1 cellular context compared by ENCODE assay signal in the genomic region with DNA sequence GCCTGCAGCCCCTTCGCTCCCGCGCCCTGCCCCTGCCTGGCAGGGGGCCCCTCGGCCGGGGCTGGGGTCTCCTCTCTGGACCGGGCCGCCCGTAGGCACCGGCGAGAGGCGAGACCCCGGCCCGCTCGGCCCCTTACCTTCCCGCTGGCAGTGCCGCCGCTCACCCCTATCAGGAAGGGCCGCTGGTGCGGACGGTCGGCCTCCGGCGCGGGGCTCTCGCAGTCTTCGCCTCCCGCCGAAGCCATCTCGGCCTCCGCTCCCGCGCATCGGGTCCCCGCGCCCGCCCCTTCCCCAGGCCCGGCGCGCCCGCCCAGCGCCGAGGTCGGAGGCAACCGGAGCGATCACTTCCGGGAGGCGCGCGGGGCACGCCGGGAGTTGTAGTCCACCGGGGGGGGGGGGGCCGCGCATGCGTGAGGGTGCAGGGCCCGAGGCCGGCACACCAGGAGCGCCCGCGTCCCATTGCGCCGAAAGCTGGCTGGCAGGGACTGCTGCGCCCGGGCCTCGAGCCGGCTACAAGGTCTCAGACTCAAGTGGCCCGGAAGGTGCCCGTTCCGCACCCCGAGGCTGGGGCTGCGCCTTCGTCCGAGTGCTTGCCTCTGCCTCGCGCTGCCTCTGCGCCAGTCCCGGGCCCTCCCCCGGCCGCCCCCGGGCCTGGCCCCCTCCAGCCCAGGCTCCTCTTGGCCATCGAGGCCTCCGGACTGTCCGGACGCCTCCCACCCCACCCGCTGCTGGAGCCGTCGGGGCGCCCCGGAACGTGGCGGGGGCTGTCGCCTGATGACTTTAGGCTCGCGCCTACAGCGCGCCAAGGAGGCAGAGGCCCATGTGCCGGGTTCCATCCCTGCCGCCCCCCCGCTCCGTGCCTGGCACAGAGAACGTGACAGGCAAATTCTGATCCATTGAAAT.
TF ChIP-seq lines count a peak whose summit lies in the region.

A gene (minus strand): TSS at position 334 of the 903 bp plus-strand sequence. CDS start 89 bp downstream, at position 245.

TF ChIP-seq in K562, 482 proteins besides CTCF, POLR2A, EP300 and RAD21 (continued from another document and continues in another):
- TF ChIP-seq, protein P1, sequence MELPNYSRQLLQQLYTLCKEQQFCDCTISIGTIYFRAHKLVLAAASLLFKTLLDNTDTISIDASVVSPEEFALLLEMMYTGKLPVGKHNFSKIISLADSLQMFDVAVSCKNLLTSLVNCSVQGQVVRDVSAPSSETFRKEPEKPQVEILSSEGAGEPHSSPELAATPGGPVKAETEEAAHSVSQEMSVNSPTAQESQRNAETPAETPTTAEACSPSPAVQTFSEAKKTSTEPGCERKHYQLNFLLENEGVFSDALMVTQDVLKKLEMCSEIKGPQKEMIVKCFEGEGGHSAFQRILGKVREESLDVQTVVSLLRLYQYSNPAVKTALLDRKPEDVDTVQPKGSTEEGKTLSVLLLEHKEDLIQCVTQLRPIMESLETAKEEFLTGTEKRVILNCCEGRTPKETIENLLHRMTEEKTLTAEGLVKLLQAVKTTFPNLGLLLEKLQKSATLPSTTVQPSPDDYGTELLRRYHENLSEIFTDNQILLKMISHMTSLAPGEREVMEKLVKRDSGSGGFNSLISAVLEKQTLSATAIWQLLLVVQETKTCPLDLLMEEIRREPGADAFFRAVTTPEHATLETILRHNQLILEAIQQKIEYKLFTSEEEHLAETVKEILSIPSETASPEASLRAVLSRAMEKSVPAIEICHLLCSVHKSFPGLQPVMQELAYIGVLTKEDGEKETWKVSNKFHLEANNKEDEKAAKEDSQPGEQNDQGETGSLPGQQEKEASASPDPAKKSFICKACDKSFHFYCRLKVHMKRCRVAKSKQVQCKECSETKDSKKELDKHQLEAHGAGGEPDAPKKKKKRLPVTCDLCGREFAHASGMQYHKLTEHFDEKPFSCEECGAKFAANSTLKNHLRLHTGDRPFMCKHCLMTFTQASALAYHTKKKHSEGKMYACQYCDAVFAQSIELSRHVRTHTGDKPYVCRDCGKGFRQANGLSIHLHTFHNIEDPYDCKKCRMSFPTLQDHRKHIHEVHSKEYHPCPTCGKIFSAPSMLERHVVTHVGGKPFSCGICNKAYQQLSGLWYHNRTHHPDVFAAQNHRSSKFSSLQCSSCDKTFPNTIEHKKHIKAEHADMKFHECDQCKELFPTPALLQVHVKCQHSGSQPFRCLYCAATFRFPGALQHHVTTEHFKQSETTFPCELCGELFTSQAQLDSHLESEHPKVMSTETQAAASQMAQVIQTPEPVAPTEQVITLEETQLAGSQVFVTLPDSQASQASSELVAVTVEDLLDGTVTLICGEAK (IDR thresholded peaks at IDR 0.05): peak; percentile 90
- TF ChIP-seq, protein P1 (CRISPR knock-in tag; IDR thresholded peaks at IDR 0.05): no peak
- TF ChIP-seq ZFX (CRISPR knock-in tag; IDR thresholded peaks at IDR 0.05): peak; percentile 90
- TF ChIP-seq MEIS2 (IDR thresholded peaks at IDR 0.05; ENCODE audit: partially characterized antibody): peak; percentile 65
- no peak for TF ChIP-seq BACH1 (tag; IDR thresholded peaks at IDR 0.05)
- peak; percentile 84 for TF ChIP-seq POLR2G (IDR thresholded peaks at IDR 0.05; ENCODE audit: low read depth, low read length)
- TF ChIP-seq, protein P2, sequence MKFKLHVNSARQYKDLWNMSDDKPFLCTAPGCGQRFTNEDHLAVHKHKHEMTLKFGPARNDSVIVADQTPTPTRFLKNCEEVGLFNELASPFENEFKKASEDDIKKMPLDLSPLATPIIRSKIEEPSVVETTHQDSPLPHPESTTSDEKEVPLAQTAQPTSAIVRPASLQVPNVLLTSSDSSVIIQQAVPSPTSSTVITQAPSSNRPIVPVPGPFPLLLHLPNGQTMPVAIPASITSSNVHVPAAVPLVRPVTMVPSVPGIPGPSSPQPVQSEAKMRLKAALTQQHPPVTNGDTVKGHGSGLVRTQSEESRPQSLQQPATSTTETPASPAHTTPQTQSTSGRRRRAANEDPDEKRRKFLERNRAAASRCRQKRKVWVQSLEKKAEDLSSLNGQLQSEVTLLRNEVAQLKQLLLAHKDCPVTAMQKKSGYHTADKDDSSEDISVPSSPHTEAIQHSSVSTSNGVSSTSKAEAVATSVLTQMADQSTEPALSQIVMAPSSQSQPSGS (CRISPR knock-in tag; IDR thresholded peaks at IDR 0.05): no peak
- no peak for TF ChIP-seq PTBP1 (IDR thresholded peaks at IDR 0.05; ENCODE audit: low read depth, low read length)
- peak; percentile 98 for TF ChIP-seq GABPA (tag; conservative IDR thresholded peaks at IDR 0.05; ENCODE audit: low read depth)
- TF ChIP-seq RBBP5 (IDR thresholded peaks at IDR 0.05; ENCODE audit: borderline replicate concordance, insufficient read depth, low read length, poor library complexity, severe bottlenecking): peak; percentile 63
- peak; percentile 80 for TF ChIP-seq RBFOX2 (IDR thresholded peaks at IDR 0.05; ENCODE audit: low read depth, low read length)
- TF ChIP-seq, protein P3, sequence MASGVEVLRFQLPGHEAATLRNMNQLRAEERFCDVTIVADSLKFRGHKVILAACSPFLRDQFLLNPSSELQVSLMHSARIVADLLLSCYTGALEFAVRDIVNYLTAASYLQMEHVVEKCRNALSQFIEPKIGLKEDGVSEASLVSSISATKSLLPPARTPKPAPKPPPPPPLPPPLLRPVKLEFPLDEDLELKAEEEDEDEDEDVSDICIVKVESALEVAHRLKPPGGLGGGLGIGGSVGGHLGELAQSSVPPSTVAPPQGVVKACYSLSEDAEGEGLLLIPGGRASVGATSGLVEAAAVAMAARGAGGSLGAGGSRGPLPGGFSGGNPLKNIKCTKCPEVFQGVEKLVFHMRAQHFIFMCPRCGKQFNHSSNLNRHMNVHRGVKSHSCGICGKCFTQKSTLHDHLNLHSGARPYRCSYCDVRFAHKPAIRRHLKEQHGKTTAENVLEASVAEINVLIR (CRISPR knock-in tag; IDR thresholded peaks at IDR 0.05): peak; percentile 20; the same call in 1 of the 2 replicates
- TF ChIP-seq ZNF766 (CRISPR knock-in tag; conservative IDR thresholded peaks at IDR 0.05): no peak
- TF ChIP-seq RBM15 (IDR thresholded peaks at IDR 0.05; ENCODE audit: insufficient read depth, low read length): no peak
- TF ChIP-seq HMGN3 (IDR thresholded peaks at IDR 0.05; ENCODE audit: borderline replicate concordance, extremely low read depth, insufficient read length, low read depth, low read length): peak; percentile 26
- TF ChIP-seq MYC (IDR thresholded peaks at IDR 0.05; ENCODE audit: low read depth, low read length): peak; percentile 34; the same call in 1 of the 2 replicates
- TF ChIP-seq MYC (CRISPR knock-in tag; IDR thresholded peaks at IDR 0.05; ENCODE audit: borderline replicate concordance, low read depth): no peak
- TF ChIP-seq GTF2F1 (IDR thresholded peaks at IDR 0.05; ENCODE audit: low read depth, low read length): no peak
- no peak for TF ChIP-seq SP2 (IDR thresholded peaks at IDR 0.05; ENCODE audit: extremely low read depth, low read depth, low read length, poor library complexity, severe bottlenecking)
- TF ChIP-seq L3MBTL2 (IDR thresholded peaks at IDR 0.05): peak; percentile 49; the same call in 1 of the 2 replicates
- TF ChIP-seq ZNF780A (CRISPR knock-in tag; IDR thresholded peaks at IDR 0.05): no peak
- TF ChIP-seq HSF4 (CRISPR knock-in tag; IDR thresholded peaks at IDR 0.05; ENCODE audit: borderline replicate concordance): no peak
- peak; percentile 91 for TF ChIP-seq ZNF143 (CRISPR knock-in tag; IDR thresholded peaks at IDR 0.05)
- TF ChIP-seq CXXC5 (CRISPR knock-in tag; IDR thresholded peaks at IDR 0.05): peak; percentile 81
- TF ChIP-seq HDAC8 (tag; IDR thresholded peaks at IDR 0.05): no peak
- no peak for TF ChIP-seq PTRF (tag; IDR thresholded peaks at IDR 0.05)
- TF ChIP-seq, protein P4, sequence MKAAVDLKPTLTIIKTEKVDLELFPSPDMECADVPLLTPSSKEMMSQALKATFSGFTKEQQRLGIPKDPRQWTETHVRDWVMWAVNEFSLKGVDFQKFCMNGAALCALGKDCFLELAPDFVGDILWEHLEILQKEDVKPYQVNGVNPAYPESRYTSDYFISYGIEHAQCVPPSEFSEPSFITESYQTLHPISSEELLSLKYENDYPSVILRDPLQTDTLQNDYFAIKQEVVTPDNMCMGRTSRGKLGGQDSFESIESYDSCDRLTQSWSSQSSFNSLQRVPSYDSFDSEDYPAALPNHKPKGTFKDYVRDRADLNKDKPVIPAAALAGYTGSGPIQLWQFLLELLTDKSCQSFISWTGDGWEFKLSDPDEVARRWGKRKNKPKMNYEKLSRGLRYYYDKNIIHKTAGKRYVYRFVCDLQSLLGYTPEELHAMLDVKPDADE (conservative IDR thresholded peaks at IDR 0.05; ENCODE audit: control insufficient read depth, low read depth, low read length): peak; percentile 84
- TF ChIP-seq SIRT6 (IDR thresholded peaks at IDR 0.05; ENCODE audit: low read depth, low read length): no peak
- no peak for TF ChIP-seq CBX5 (IDR thresholded peaks at IDR 0.05; ENCODE audit: borderline replicate concordance, low read depth)
- no peak for TF ChIP-seq TEAD2 (tag; IDR thresholded peaks at IDR 0.05)
- peak; percentile 75; the same call in 1 of the 2 replicates for TF ChIP-seq GATAD2B (IDR thresholded peaks at IDR 0.05; ENCODE audit: borderline replicate concordance)
- peak; percentile 43 for TF ChIP-seq U2AF1 (optimal IDR thresholded peaks at IDR 0.05; ENCODE audit: low read depth, low read length)
- TF ChIP-seq, protein P5, sequence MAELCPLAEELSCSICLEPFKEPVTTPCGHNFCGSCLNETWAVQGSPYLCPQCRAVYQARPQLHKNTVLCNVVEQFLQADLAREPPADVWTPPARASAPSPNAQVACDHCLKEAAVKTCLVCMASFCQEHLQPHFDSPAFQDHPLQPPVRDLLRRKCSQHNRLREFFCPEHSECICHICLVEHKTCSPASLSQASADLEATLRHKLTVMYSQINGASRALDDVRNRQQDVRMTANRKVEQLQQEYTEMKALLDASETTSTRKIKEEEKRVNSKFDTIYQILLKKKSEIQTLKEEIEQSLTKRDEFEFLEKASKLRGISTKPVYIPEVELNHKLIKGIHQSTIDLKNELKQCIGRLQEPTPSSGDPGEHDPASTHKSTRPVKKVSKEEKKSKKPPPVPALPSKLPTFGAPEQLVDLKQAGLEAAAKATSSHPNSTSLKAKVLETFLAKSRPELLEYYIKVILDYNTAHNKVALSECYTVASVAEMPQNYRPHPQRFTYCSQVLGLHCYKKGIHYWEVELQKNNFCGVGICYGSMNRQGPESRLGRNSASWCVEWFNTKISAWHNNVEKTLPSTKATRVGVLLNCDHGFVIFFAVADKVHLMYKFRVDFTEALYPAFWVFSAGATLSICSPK (IDR thresholded peaks at IDR 0.05; ENCODE audit: borderline replicate concordance): no peak
- TF ChIP-seq SPI1 (IDR thresholded peaks at IDR 0.05; ENCODE audit: borderline replicate concordance, low read depth, low read length): no peak
- no peak for TF ChIP-seq HOXB6 (CRISPR knock-in tag; IDR thresholded peaks at IDR 0.05; ENCODE audit: borderline replicate concordance)
- 0 out of 2 replicates have a peak, but pooled peaks have one; percentile 12 for TF ChIP-seq ZNF76 (CRISPR knock-in tag; IDR thresholded peaks at IDR 0.05; ENCODE audit: borderline replicate concordance)
- no peak for TF ChIP-seq STAT5B (CRISPR knock-in tag; IDR thresholded peaks at IDR 0.05)
- no peak for TF ChIP-seq ATF7 (IDR thresholded peaks at IDR 0.05)
- TF ChIP-seq NCOR1 (IDR thresholded peaks at IDR 0.05): no peak
- no peak for TF ChIP-seq HDGF (IDR thresholded peaks at IDR 0.05)
- no peak for TF ChIP-seq KLF16 (IDR thresholded peaks at IDR 0.05)
- no peak for TF ChIP-seq ESRRA (IDR thresholded peaks at IDR 0.05; ENCODE audit: borderline replicate concordance, low read depth)
- TF ChIP-seq, protein P6, sequence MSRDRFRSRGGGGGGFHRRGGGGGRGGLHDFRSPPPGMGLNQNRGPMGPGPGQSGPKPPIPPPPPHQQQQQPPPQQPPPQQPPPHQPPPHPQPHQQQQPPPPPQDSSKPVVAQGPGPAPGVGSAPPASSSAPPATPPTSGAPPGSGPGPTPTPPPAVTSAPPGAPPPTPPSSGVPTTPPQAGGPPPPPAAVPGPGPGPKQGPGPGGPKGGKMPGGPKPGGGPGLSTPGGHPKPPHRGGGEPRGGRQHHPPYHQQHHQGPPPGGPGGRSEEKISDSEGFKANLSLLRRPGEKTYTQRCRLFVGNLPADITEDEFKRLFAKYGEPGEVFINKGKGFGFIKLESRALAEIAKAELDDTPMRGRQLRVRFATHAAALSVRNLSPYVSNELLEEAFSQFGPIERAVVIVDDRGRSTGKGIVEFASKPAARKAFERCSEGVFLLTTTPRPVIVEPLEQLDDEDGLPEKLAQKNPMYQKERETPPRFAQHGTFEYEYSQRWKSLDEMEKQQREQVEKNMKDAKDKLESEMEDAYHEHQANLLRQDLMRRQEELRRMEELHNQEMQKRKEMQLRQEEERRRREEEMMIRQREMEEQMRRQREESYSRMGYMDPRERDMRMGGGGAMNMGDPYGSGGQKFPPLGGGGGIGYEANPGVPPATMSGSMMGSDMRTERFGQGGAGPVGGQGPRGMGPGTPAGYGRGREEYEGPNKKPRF (IDR thresholded peaks at IDR 0.05; ENCODE audit: low read depth, low read length): no peak
- TF ChIP-seq TAF1 (IDR thresholded peaks at IDR 0.05; ENCODE audit: control insufficient read depth, extremely low read depth, insufficient read depth, low read length, severe bottlenecking): peak; percentile 43
